Comparison of ENCODE assay signal across 8 cellular contexts in the genomic region with DNA sequence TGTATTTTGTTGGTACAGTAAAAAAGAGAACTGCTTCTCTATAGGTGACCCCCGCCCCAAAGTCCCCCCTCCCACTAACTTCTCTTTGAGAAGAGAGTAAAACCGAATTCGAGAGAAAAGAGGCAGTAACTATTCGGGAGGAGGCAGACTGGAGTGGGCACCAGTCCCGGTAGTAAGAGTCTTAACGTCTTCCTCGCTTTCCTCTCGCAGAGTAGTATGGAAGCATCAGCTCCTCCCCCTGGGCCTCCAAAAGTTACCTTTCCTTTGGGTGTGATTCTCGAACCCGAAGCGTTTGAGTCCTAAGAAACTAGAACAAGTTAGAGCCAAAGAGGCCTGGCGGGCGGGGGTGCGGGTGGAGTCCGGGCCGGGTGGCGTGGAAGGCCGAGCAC. TPM values are rescaled to one million over a fixed set of nuclear protein-coding genes. Genes with fewer than 3 reads are reported as not detected.
DNase-seq lines count a peak whose midpoint lies in the region; ATAC-seq and TF ChIP-seq lines count a peak whose summit lies in the region.

No MANE protein-coding gene starts in this region.

- H3K27me3 Mint-ChIP-seq in IgD-negative memory B cell: peaks cover 1% of the 10 kb centered on the region

- DNase-seq in DND-41 (no peak), cerebellar cortex (ENCODE audit: low spot score) (peak; percentile 68), mucosa of descending colon (no peak), aorta (no peak)
- no peak for DNase-seq in stimulated activated CD4-positive, alpha-beta T cell treated with anti-CD3 and anti-CD28 coated beads, Interleukin-4, amount 100 ng/mL, for 4 hours

- H3K4me3 ChIP-seq in DND-41 (ENCODE audit: low read depth in 1 of 2, low read length in 2 of 2) (peak overlapping the region; percentile 50 to 84; a peak in 3 of 4 replicates), mucosa of descending colon (peak overlapping the region; percentile 27), aorta (ENCODE audit: low read length in 2 of 2) (peak overlapping the region; percentile 56 to 86)

- intact Hi-C loops in mucosa of descending colon (cut with DNase I, micrococcal nuclease) (no loop called here), aorta (cut with DNase I) (loop anchor here in 1 of 2 donors (2.0 to 5.0 kb wide), 2 partner anchors 88 to 140 kb away; a partner anchor contains a TSS)

- H3K27ac ChIP-seq in DND-41 (ENCODE audit: low read length) (no peak overlapping the region), aorta (ENCODE audit: low read depth in 1 of 2, low read length in 2 of 2) (peak overlapping the region; percentile 18 to 87)

- peak overlapping the region; percentile 64; the same call in 1 of the 2 replicates for H3K9ac ChIP-seq in DND-41 (ENCODE audit: low read depth, low read length)

- TF ChIP-seq CTCF in DND-41 (IDR thresholded peaks at IDR 0.05; ENCODE audit: borderline replicate concordance, extremely low read depth, low read length, poor library complexity, severe bottlenecking) (no peak), mucosa of descending colon (IDR thresholded peaks at IDR 0.05) (no peak)

- H3K27me3 ChIP-seq in DND-41 (ENCODE audit: insufficient read depth, low read length, poor library complexity) (peaks cover 19% of the 10 kb centered on the region), aorta (ENCODE audit: control insufficient read depth in 1 of 2, insufficient read depth in 2 of 2, low read length in 1 of 2) (no peaks in the 10 kb centered on the region)

- H3K36me3 Mint-ChIP-seq in IgD-negative memory B cell: no peaks in the 10 kb centered on the region

- peaks cover 33 to 42% (median 34%) of the 10 kb centered on the region in 3 donors for H3K4me1 Mint-ChIP-seq in IgD-negative memory B cell

- H3K4me3 Mint-ChIP-seq in IgD-negative memory B cell: peak overlapping the region; percentile 88 to 99 (median 96)

- H3K4me1 ChIP-seq in DND-41 (ENCODE audit: insufficient read depth, low read length) (peaks cover 17% of the 10 kb centered on the region), mucosa of descending colon (ENCODE audit: low read depth) (peaks cover 6% of the 10 kb centered on the region), aorta (ENCODE audit: control insufficient read depth in 1 of 2, insufficient read depth in 2 of 2, low read length in 2 of 2) (peaks cover 0 to 2% of the 10 kb centered on the region in 2 donors)

- no peaks in the 10 kb centered on the region for H3K9me3 ChIP-seq in DND-41 (ENCODE audit: insufficient read depth, low read length, severe bottlenecking)
- H3K9me3 ChIP-seq in mucosa of descending colon: no peaks in the 10 kb centered on the region
- no peaks in the 10 kb centered on the region for H3K9me3 ChIP-seq in aorta (ENCODE audit: control insufficient read depth, low read length)

- ATAC-seq in DND-41 (ENCODE audit: insufficient read depth, low read depth): no peak
- peak; percentile 41 for ATAC-seq in mucosa of descending colon
- peak; percentile 60 for ATAC-seq in aorta (ENCODE audit: low FRiP score)
- ATAC-seq in HG02642 (IDR thresholded peaks at IDR 0.05; ENCODE audit: poor library complexity, unreplicated experiment): no peak
- no peak for ATAC-seq in HG03045 (IDR thresholded peaks at IDR 0.05; ENCODE audit: unreplicated experiment)

- H3K36me3 ChIP-seq in DND-41 (ENCODE audit: insufficient read depth, low read length) (no peaks in the 10 kb centered on the region), mucosa of descending colon (ENCODE audit: low read depth) (no peaks in the 10 kb centered on the region), aorta (ENCODE audit: control insufficient read depth in 1 of 2, insufficient read depth in 2 of 2, low read length in 1 of 2) (peaks cover 0 to 2% of the 10 kb centered on the region in 2 donors)

- 0% methylated on average over 17 to 18 of the region's 18 CpGs for WGBS in aorta, 2 donors

- peak overlapping the region; percentile 86 for H2AFZ ChIP-seq in DND-41 (ENCODE audit: low read depth, low read length)

- H3K27ac Mint-ChIP-seq in IgD-negative memory B cell: peak overlapping the region; percentile 63 to 94 (median 85)

- H3K9me3 Mint-ChIP-seq in IgD-negative memory B cell: no peaks in the 10 kb centered on the region

- peak overlapping the region; percentile 100 for H3K4me2 ChIP-seq in DND-41 (ENCODE audit: insufficient read depth, low read length)

- H4K20me1 ChIP-seq in DND-41 (ENCODE audit: insufficient read depth, low read length): peaks cover 2% of the 10 kb centered on the region; the same call in 1 of the 2 replicates

- no peaks in the 10 kb centered on the region for H3K79me2 ChIP-seq in DND-41 (ENCODE audit: insufficient read depth, low read length)

RNA-seq across cellular contexts. Expression of a gene that starts 0.4 kb away (rescaled TPM):
- polyA plus RNA-seq in IgD-negative memory B cell (23.6 TPM), aorta (10 to 100 TPM in 1 of 2 donors, 1 to 10 TPM in 1; 8.5 to 15.9 TPM)
- total RNA-seq in mucosa of descending colon (10 to 100 TPM in 2 of 3 donors, 1 to 10 TPM in 1; 6.3 to 23.8 (median 14.4) TPM), aorta (10 to 100 TPM; 49.8 to 96.7 TPM)

Comparison
In these comparisons a context has a peak if more than half of its experiments do, and no peak if none do; other contexts are left out.
1. ATAC-seq: peak in mucosa of descending colon (single experiment) and aorta (single experiment); none in DND-41 (single experiment), HG02642 (single experiment) and HG03045 (single experiment).
2. Peak in every context shown above with its lines, with median percentiles within 50 percentile points of each other: H3K4me3 ChIP-seq.